Comparison of ENCODE assay signal across 1 cellular context in genomic region chr12:91413591-91413990, GRCh38.
A peak's percentile ranks its signal among the peaks of the same experiment; 100 is the strongest.
TF ChIP-seq lines count a peak whose summit lies in the region.

No MANE protein-coding gene starts in this region.

TF ChIP-seq in HCT116, 20 proteins besides CTCF, POLR2A, EP300 and RAD21 (continued from another document):
- TF ChIP-seq ATF3 (IDR thresholded peaks at IDR 0.05) (no peak), ZFX (IDR thresholded peaks at IDR 0.05) (no peak), ELF1 (IDR thresholded peaks at IDR 0.05; ENCODE audit: borderline replicate concordance, low read depth) (no peak), JUND (IDR thresholded peaks at IDR 0.05) (peak; percentile 69)
